Comparison of ENCODE assay signal across 24 cellular contexts in the genomic region with DNA sequence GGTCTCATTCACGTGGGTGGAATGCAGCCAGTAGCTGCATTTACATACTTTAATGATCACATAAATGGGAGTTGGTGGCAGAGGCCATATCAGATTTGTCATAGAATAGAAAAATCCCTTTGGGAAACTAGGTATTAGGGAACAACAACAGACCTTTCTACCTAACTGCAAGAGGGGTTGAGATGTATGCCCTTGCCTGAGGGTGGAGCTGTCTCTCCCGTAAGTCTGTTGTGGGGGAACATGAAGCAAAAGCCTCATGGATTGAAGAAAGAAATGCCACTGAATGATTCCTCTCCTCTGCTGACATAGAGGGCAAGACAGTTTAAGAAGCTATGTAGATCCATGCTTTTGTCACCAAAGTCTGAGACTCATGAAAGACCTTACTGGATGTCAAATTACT.
"Had no signal": no experiment of that assay in that cellular context is flagged by ENCODE, and none has a peak within 500 bp of the region (broad histone marks: within the 10 kb centered on the region; RNA-seq: fewer than 3 reads in every experiment).

No MANE protein-coding gene starts in this region.

- H3K27ac ChIP-seq: foreskin keratinocyte, left lung, ovary, prostate gland, right atrium auricular region, spleen, testis, uterus had no signal

- DNase-seq: activated CD4-positive, alpha-beta T cell treated with anti-CD3 and anti-CD28 coated beads for 4 hours; activated CD4-positive, alpha-beta T cell treated with anti-CD3 and anti-CD28 coated beads, Interleukin-2, amount 50 U/mL, for 48 hours; activated CD4-positive, CD25-positive, alpha-beta regulatory T cell; activated naive CD4-positive, alpha-beta T cell treated with Interleukin-2 at 50 U/mL for 16 hours; activated naive CD8-positive, alpha-beta T cell treated with anti-CD3 and anti-CD28 coated beads for 36 hours; activated T-cell treated with anti-CD3 and anti-CD28 coated beads, Interleukin-2, amount 50 U/mL, for 48 hours; central memory CD4-positive, alpha-beta T cell; dermis blood vessel endothelial cell; effector CD8-positive, alpha-beta T cell; foreskin keratinocyte; immature natural killer cell; kidney glomerular epithelial cell; left lung; naive thymus-derived CD8-positive, alpha-beta T cell; ovary; spleen; stimulated activated CD4-positive, alpha-beta T cell treated with anti-CD3 and anti-CD28 coated beads, Interleukin-4, amount 100 ng/mL, for 1 hour; stimulated activated naive CD4-positive, alpha-beta T cell; testis; trophoblast cell; uterus had no signal

- H3K27ac Mint-ChIP-seq: activated naive CD8-positive, alpha-beta T cell treated with anti-CD3 and anti-CD28 coated beads for 36 hours; immature natural killer cell; mesothelial cell of epicardium; naive thymus-derived CD8-positive, alpha-beta T cell had no signal

- H3K4me3 Mint-ChIP-seq: activated naive CD8-positive, alpha-beta T cell treated with anti-CD3 and anti-CD28 coated beads for 36 hours; immature natural killer cell; mesothelial cell of epicardium; naive thymus-derived CD8-positive, alpha-beta T cell had no signal

- H3K4me3 ChIP-seq: left lung, ovary, prostate gland, right atrium auricular region, spleen, testis, uterus had no signal

- H3K27me3 Mint-ChIP-seq: activated naive CD8-positive, alpha-beta T cell treated with anti-CD3 and anti-CD28 coated beads for 36 hours had no signal

- H3K27me3 ChIP-seq: foreskin keratinocyte, ovary, right atrium auricular region, testis, uterus had no signal

- H3K4me1 Mint-ChIP-seq: activated naive CD8-positive, alpha-beta T cell treated with anti-CD3 and anti-CD28 coated beads for 36 hours; immature natural killer cell; naive thymus-derived CD8-positive, alpha-beta T cell had no signal

- H3K9me3 ChIP-seq: ovary, prostate gland, testis had no signal

- H3K36me3 ChIP-seq: left lung, ovary, prostate gland, right atrium auricular region, spleen, uterus had no signal

- H3K4me1 ChIP-seq: foreskin keratinocyte, left lung, prostate gland, right atrium auricular region, spleen, testis, uterus had no signal

- H3K36me3 Mint-ChIP-seq: activated naive CD8-positive, alpha-beta T cell treated with anti-CD3 and anti-CD28 coated beads for 36 hours; mesothelial cell of epicardium had no signal

- ATAC-seq: foreskin keratinocyte; left lung; naive thymus-derived CD8-positive, alpha-beta T cell had no signal
